ENCODE assay signal across 8 cellular contexts in genomic region chr2:142180820-142181533, GRCh38. TPM values are rescaled to one million over a fixed set of nuclear protein-coding genes. Genes with fewer than 3 reads are reported as not detected.
DNase-seq lines count a peak whose midpoint lies in the region; ATAC-seq and TF ChIP-seq lines count a peak whose summit lies in the region.

No MANE protein-coding gene starts in this region.

- H3K79me2 ChIP-seq in neural progenitor cell (ENCODE audit: low read depth), result no peaks in the 10 kb centered on the region

- H3K4me1 Mint-ChIP-seq in neural progenitor cell, result peaks cover 15% of the 10 kb centered on the region

- H3K4me1 ChIP-seq in neural progenitor cell, result no peaks in the 10 kb centered on the region

- H3K36me3 ChIP-seq in GM06990 (ENCODE audit: control insufficient read depth, insufficient read depth, low read length) (no peaks in the 10 kb centered on the region), neural progenitor cell (no peaks in the 10 kb centered on the region)

- H3K4me3 ChIP-seq in GM06990 (replicated peaks; ENCODE audit: low read depth, low read length) (no peak overlapping the region), cardiac fibroblast (replicated peaks in 1 of 2; ENCODE audit: low read depth in 2 of 2, low read length in 2 of 2) (no peak overlapping the region), neural progenitor cell (no peak overlapping the region)
- no peak overlapping the region for H3K4me3 ChIP-seq in Jurkat, Clone E6-1 (ENCODE audit: low read length)

- no peak overlapping the region for H3K27ac Mint-ChIP-seq in neural progenitor cell

- no peaks in the 10 kb centered on the region for H3K9me3 ChIP-seq in neural progenitor cell (ENCODE audit: low read depth)

- no peak overlapping the region for H3K27ac ChIP-seq in neural progenitor cell

- no peak overlapping the region for H3K4me2 ChIP-seq in neural progenitor cell

- H3K36me3 Mint-ChIP-seq in neural progenitor cell, result no peaks in the 10 kb centered on the region

- peak overlapping the region; percentile 23 for H2AFZ ChIP-seq in neural progenitor cell (replicated peaks)

- no peaks in the 10 kb centered on the region for H3F3A ChIP-seq in neural progenitor cell (ENCODE audit: low read depth)

- no peaks in the 10 kb centered on the region for H3K27me3 ChIP-seq in GM06990 (replicated peaks; ENCODE audit: control insufficient read depth, insufficient read depth, low read length)
- no peaks in the 10 kb centered on the region for H3K27me3 ChIP-seq in neural progenitor cell

- no peaks in the 10 kb centered on the region for H3K9me3 Mint-ChIP-seq in neural progenitor cell

- peak; percentile 81 for TF ChIP-seq CTCF in GM06990 (IDR thresholded peaks at IDR 0.05; ENCODE audit: insufficient read depth, low read length, poor library complexity, severe bottlenecking)
- peak; percentile 77 for TF ChIP-seq CTCF in cardiac fibroblast (IDR thresholded peaks at IDR 0.05; ENCODE audit: low read depth, low read length)
- TF ChIP-seq CTCF in neural progenitor cell (IDR thresholded peaks at IDR 0.05), result peak; percentile 72

- H3K4me3 Mint-ChIP-seq in neural progenitor cell, result no peak overlapping the region

- H4K20me1 ChIP-seq in neural progenitor cell (ENCODE audit: low read depth), result no peaks in the 10 kb centered on the region

- H3K27me3 Mint-ChIP-seq in neural progenitor cell (ENCODE audit: insufficient read depth, low read depth), result peaks cover 2% of the 10 kb centered on the region

- no peak for DNase-seq in GM06990 (ENCODE audit: extremely low read depth, insufficient read length)
- peak; percentile 28 for DNase-seq in Jurkat, Clone E6-1 (ENCODE audit: low read depth, low spot score)
- DNase-seq in cardiac fibroblast (ENCODE audit: low read depth in 2 of 2), result peak; percentile 54 to 67
- peak; percentile 70 for DNase-seq in neural progenitor cell (ENCODE audit: low spot score)
- DNase-seq in activated CD8-positive, alpha-beta memory T cell treated with anti-CD3 and anti-CD28 coated beads for 24 hours, result no peak

- no peak overlapping the region for H3K9ac ChIP-seq in neural progenitor cell

- ATAC-seq in HG02981 (IDR thresholded peaks at IDR 0.05; ENCODE audit: unreplicated experiment), result no peak
- no peak for ATAC-seq in HG02884 (IDR thresholded peaks at IDR 0.05; ENCODE audit: unreplicated experiment)
- no peak for ATAC-seq in HG02840 (IDR thresholded peaks at IDR 0.05; ENCODE audit: low FRiP score, unreplicated experiment)

RNA-seq across cellular contexts. Expression of gene LRP1B, which starts 50.2 kb away (rescaled TPM):
- polyA plus RNA-seq in Jurkat, Clone E6-1 (2012; ENCODE audit: insufficient read depth, insufficient read length), result not detected
- 0.09 TPM in 1 of 2 replicates, not detected in the other for total RNA-seq in neural progenitor cell (ENCODE audit: low replicate concordance)

Comparison
In these comparisons a context has a peak if more than half of its experiments do, and no peak if none do; other contexts are left out.
1. DNase-seq: peak in Jurkat, Clone E6-1 (single experiment), cardiac fibroblast (2 of 2) and neural progenitor cell (single experiment); none in GM06990 (single experiment) and activated CD8-positive, alpha-beta memory T cell treated with anti-CD3 and anti-CD28 coated beads for 24 hours (single experiment).
2. Peak in every context shown above with its lines, with median percentiles within 50 percentile points of each other: CTCF ChIP-seq.